Comparison of ENCODE assay signal across 24 cellular contexts in the genomic region with DNA sequence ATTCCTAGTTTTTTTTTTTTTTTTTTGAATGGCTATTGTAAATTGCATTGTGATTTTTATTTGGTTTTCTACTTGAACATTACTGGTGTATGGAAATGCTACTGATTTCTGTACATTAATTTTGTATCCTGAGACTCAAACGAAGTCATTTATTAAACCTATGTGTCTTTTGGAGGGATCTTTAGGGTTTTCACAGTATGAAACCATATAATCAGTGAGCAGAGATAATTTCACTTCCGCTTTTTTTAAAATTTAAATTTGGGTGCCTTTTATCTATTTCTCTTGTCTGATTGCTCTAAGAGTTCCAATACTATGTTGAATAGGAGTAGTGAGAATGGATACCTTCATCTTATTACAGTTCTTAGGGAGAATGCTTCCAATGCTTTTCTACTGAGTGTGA.
"Had no signal": no experiment of that assay in that cellular context is flagged by ENCODE, and none has a peak within 500 bp of the region (broad histone marks: within the 10 kb centered on the region; RNA-seq: fewer than 3 reads in every experiment).

No MANE protein-coding gene starts in this region.

- H3K4me1 Mint-ChIP-seq: activated naive CD8-positive, alpha-beta T cell treated with anti-CD3 and anti-CD28 coated beads for 36 hours; natural killer cell; neural progenitor cell had no signal

- H3K27ac Mint-ChIP-seq: activated naive CD4-positive, alpha-beta T cell treated with anti-CD3 and anti-CD28 coated beads for 36 hours; activated naive CD8-positive, alpha-beta T cell treated with anti-CD3 and anti-CD28 coated beads for 36 hours; activated T-helper 1 cell treated with anti-CD3 and anti-CD28 coated beads, Interleukin-12 subunit alpha, Interleukin-12 subunit beta, Interleukin-2, Interleukin-4 antibody, amounts not matched to agents 30 ng/mL and 10 ng/mL and 1 ng/mL, durations not matched to agents 14 hours and 24 hours and 36 hours; natural killer cell; neural progenitor cell had no signal

- H3K27me3 Mint-ChIP-seq: activated naive CD8-positive, alpha-beta T cell treated with anti-CD3 and anti-CD28 coated beads for 36 hours had no signal

- ATAC-seq: activated CD4-positive, CD25-positive, alpha-beta regulatory T cell treated with anti-CD3 and anti-CD28 coated beads, Interleukin-2, amount 50 U/mL, for 24 hours; body of pancreas; natural killer cell; upper lobe of right lung had no signal

- DNase-seq: activated CD4-positive, alpha-beta T cell treated with anti-CD3 and anti-CD28 coated beads for 48 hours; activated CD4-positive, alpha-beta T cell treated with anti-CD3 and anti-CD28 coated beads, Interleukin-2, amount 50 U/mL, for 48 hours; activated CD8-positive, alpha-beta memory T cell treated with anti-CD3 and anti-CD28 coated beads, Interleukin-2, amount 50 U/mL, for 4 hours; activated effector memory CD4-positive, alpha-beta T cell treated with anti-CD3 and anti-CD28 coated beads, Interleukin-2, amount 50 U/mL, for 16 hours; activated naive CD4-positive, alpha-beta T cell treated with anti-CD3 and anti-CD28 coated beads for 36 hours; activated naive CD8-positive, alpha-beta T cell treated with anti-CD3 and anti-CD28 coated beads for 36 hours; activated T-cell treated with anti-CD3 and anti-CD28 coated beads, Interleukin-2, amount 50 U/mL, for 1 hour; adrenal gland; aorta; body of pancreas; colonic mucosa; effector CD8-positive, alpha-beta T cell; left ventricle myocardium inferior; mesendoderm; natural killer cell; occipital lobe; stimulated activated CD4-positive, alpha-beta T cell treated with anti-CD3 and anti-CD28 coated beads, Interleukin-15, amount 100 ng/mL, for 24 hours; stimulated activated naive CD4-positive, alpha-beta T cell; tibial artery; upper lobe of right lung; WERI-Rb-1 had no signal

- H3K36me3 Mint-ChIP-seq: activated naive CD8-positive, alpha-beta T cell treated with anti-CD3 and anti-CD28 coated beads for 36 hours; natural killer cell; neural progenitor cell had no signal

- H3K4me3 Mint-ChIP-seq: activated naive CD4-positive, alpha-beta T cell treated with anti-CD3 and anti-CD28 coated beads for 36 hours; activated naive CD8-positive, alpha-beta T cell treated with anti-CD3 and anti-CD28 coated beads for 36 hours; activated T-helper 1 cell treated with anti-CD3 and anti-CD28 coated beads, Interleukin-12 subunit alpha, Interleukin-12 subunit beta, Interleukin-2, Interleukin-4 antibody, amounts not matched to agents 30 ng/mL and 10 ng/mL and 1 ng/mL, durations not matched to agents 14 hours and 24 hours and 36 hours; natural killer cell; neural progenitor cell had no signal

- H3K9me3 Mint-ChIP-seq: activated T-helper 1 cell treated with anti-CD3 and anti-CD28 coated beads, Interleukin-12 subunit alpha, Interleukin-12 subunit beta, Interleukin-2, Interleukin-4 antibody, amounts not matched to agents 30 ng/mL and 10 ng/mL and 1 ng/mL, durations not matched to agents 14 hours and 24 hours and 36 hours had no signal
